ENCODE assay signal across 3 cellular contexts in genomic region chr16:49619811-49620157, GRCh38.
TF ChIP-seq lines count a peak whose summit lies in the region.

No MANE protein-coding gene starts in this region.

TF ChIP-seq in SK-N-SH, 30 proteins besides CTCF, POLR2A, EP300 and RAD21 (continued from another document):
- no peak for TF ChIP-seq USF1 (IDR thresholded peaks at IDR 0.05; ENCODE audit: borderline replicate concordance, low read depth)
- TF ChIP-seq RFX5 (IDR thresholded peaks at IDR 0.05; ENCODE audit: low read length): no peak
- TF ChIP-seq NFIC (IDR thresholded peaks at IDR 0.05; ENCODE audit: borderline replicate concordance): no peak
- no peak for TF ChIP-seq POLR2AphosphoS5 (IDR thresholded peaks at IDR 0.05; ENCODE audit: low read depth, low read length)
- TF ChIP-seq SMC3 (IDR thresholded peaks at IDR 0.05; ENCODE audit: low read depth, low read length): no peak
- TF ChIP-seq RXRA (IDR thresholded peaks at IDR 0.05; ENCODE audit: borderline replicate concordance, low read depth): no peak
- TF ChIP-seq YY1 (IDR thresholded peaks at IDR 0.05; ENCODE audit: low read depth): no peak
- no peak for TF ChIP-seq FOXM1 (IDR thresholded peaks at IDR 0.05; ENCODE audit: low read depth)
- TF ChIP-seq RCOR1 (IDR thresholded peaks at IDR 0.05; ENCODE audit: low read length): no peak
- TF ChIP-seq CHD2 (IDR thresholded peaks at IDR 0.05; ENCODE audit: low read length, partially characterized antibody): no peak
- TF ChIP-seq IRF3 (IDR thresholded peaks at IDR 0.05; ENCODE audit: low read depth, low read length): no peak
- TF ChIP-seq TCF12 (IDR thresholded peaks at IDR 0.05): no peak
- no peak for TF ChIP-seq NRF1 (IDR thresholded peaks at IDR 0.05; ENCODE audit: low read depth, low read length)
- TF ChIP-seq MXI1 (IDR thresholded peaks at IDR 0.05; ENCODE audit: low read depth, low read length): no peak

TF ChIP-seq in SK-N-SH treated with all-trans-retinoic acid at 6 μM for 48 hours, 23 proteins besides CTCF, POLR2A, EP300 and RAD21 (continued from another document):
- TF ChIP-seq ZNF70 (CRISPR knock-in tag; IDR thresholded peaks at IDR 0.05) (no peak), TCF4 (CRISPR knock-in tag; IDR thresholded peaks at IDR 0.05; ENCODE audit: borderline replicate concordance) (no peak), SNAI2 (CRISPR knock-in tag; IDR thresholded peaks at IDR 0.05) (no peak), ZNF565 (CRISPR knock-in tag; conservative IDR thresholded peaks at IDR 0.05; ENCODE audit: low read depth) (no peak), ZNF8 (CRISPR knock-in tag; IDR thresholded peaks at IDR 0.05) (no peak), RARB (CRISPR knock-in tag; IDR thresholded peaks at IDR 0.05) (no peak), TSHZ2 (CRISPR knock-in tag; IDR thresholded peaks at IDR 0.05) (no peak)

TF ChIP-seq in WTC11, 78 proteins besides CTCF, POLR2A, EP300 and RAD21 (continued from another document):
- TF ChIP-seq ZNF512 (CRISPR knock-in tag; IDR thresholded peaks at IDR 0.05; ENCODE audit: borderline replicate concordance): no peak
- no peak for TF ChIP-seq ZSCAN18 (CRISPR knock-in tag; IDR thresholded peaks at IDR 0.05)
- no peak for TF ChIP-seq NR2C2 (CRISPR knock-in tag; IDR thresholded peaks at IDR 0.05)
- no peak for TF ChIP-seq USF2 (CRISPR knock-in tag; IDR thresholded peaks at IDR 0.05)
- TF ChIP-seq MLX (CRISPR knock-in tag; IDR thresholded peaks at IDR 0.05): no peak
- TF ChIP-seq AFF4 (CRISPR knock-in tag; IDR thresholded peaks at IDR 0.05; ENCODE audit: borderline replicate concordance): no peak
- TF ChIP-seq ERG (CRISPR knock-in tag; IDR thresholded peaks at IDR 0.05): no peak
- TF ChIP-seq ZNF263 (CRISPR knock-in tag; IDR thresholded peaks at IDR 0.05; ENCODE audit: low read depth): no peak
